In the genomic region with DNA sequence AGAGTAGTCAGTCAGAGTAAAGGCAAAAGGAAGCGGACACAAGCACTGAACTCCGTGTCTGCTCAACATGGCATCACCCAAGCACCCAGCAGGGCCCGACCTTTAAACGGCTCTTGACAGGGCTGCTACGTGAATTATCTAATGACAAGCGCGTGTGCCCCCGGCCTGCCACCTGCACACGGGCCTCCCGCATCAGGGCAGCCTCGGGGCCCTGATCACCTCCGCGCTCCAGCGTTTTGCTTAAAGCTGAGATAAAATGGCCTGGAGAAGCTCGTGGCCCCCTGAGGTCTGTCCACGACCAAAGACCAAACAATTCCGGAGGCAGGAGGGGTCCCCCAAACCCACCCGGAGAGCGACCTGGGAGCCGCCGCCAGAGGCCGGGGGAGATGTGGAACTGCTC, we compare ENCODE assay signal across 8 cellular contexts. TPM values are rescaled to one million over a fixed set of nuclear protein-coding genes. Genes with fewer than 3 reads are reported as not detected.
DNase-seq lines count a peak whose midpoint lies in the region; ATAC-seq and TF ChIP-seq lines count a peak whose summit lies in the region.

No MANE protein-coding gene starts in this region.

- H3K79me2 ChIP-seq in HCT116 (ENCODE audit: insufficient read depth, low read length), result peaks cover 52% of the 10 kb centered on the region
- peaks cover 45% of the 10 kb centered on the region for H3K79me2 ChIP-seq in PC-3 (ENCODE audit: low read length)

- intact Hi-C loops in HCT116 (cut with micrococcal nuclease), result no loop called here
- intact Hi-C loops in PC-3 (cut with micrococcal nuclease), result loop anchor here (1.0 kb wide), 1 partner anchor 112 kb away; the partner anchor contains the start of gene COPS9
- intact Hi-C loops in MCF 10A (cut with micrococcal nuclease), result no loop called here

- peak overlapping the region; percentile 85 for H3K27ac Mint-ChIP-seq in MCF 10A (ENCODE audit: low read depth, unreplicated experiment)

- POLR2A ChIA-PET in HCT116 (lab: Charles Lee) (interaction anchor here (0.8 kb wide), 1 partner anchor 110 kb away, joined by 4 read pairs; no protein-coding TSS in a partner anchor), PC-3 (lab: Charles Lee; ENCODE audit: unreplicated experiment) (interaction anchor here (0.6 kb wide), 3 partner anchors 71 to 1412 kb away, joined by 4 to 12 read pairs (median 6); no protein-coding TSS in a partner anchor), MCF 10A (lab: Yijun Ruan, JAX) (interaction anchor here (0.5 to 1.7 kb wide), 17 partner anchors 10 to 1737 kb away, joined by 3 to 10 read pairs (median 3); partner anchors contain the start of gene HDAC4)

- no peak for TF ChIP-seq RAD21 in HCT116 (IDR thresholded peaks at IDR 0.05; ENCODE audit: low read depth)
- no peak for TF ChIP-seq RAD21 in liver (IDR thresholded peaks at IDR 0.05)

- H3K36me3 ChIP-seq in HCT116 (ENCODE audit: control insufficient read depth in 1 of 2, insufficient read depth in 2 of 2, low read length in 2 of 2) (peaks cover 10 to 17% of the 10 kb centered on the region in 2 experiments; a peak in 3 of 4 replicates), PC-3 (ENCODE audit: low read depth, low read length) (peaks cover 16% of the 10 kb centered on the region), liver (ENCODE audit: control insufficient read depth in 4 of 4, insufficient read depth in 3 of 4, low read depth in 1 of 4, low read length in 3 of 4) (peaks cover 5 to 16% (median 11%) of the 10 kb centered on the region in 4 donors)

- H3F3A ChIP-seq in PC-3 (ENCODE audit: low read length, unreplicated experiment), result no peaks in the 10 kb centered on the region

- H3K36me3 Mint-ChIP-seq in MCF 10A (ENCODE audit: insufficient read depth, unreplicated experiment), result peaks cover 17% of the 10 kb centered on the region

- H2AFZ ChIP-seq in HCT116 (ENCODE audit: low read depth, low read length, poor library complexity, severe bottlenecking), result no peak overlapping the region
- no peak overlapping the region for H2AFZ ChIP-seq in PC-3 (ENCODE audit: low read length)

- ATAC-seq in HCT116, result peak; percentile 30
- ATAC-seq in PC-3, result peak; percentile 23
- peak; percentile 33 for ATAC-seq in stimulated activated naive CD8-positive, alpha-beta T cell treated with anti-CD3 and anti-CD28 coated beads, Interleukin-15, Interleukin-2, amounts not matched to agents 100 U/mL and 50 U/mL, for 24 hours
- no peak for ATAC-seq in HG03342 (IDR thresholded peaks at IDR 0.05; ENCODE audit: unreplicated experiment)

- H3K9ac ChIP-seq in HCT116 (ENCODE audit: low read length), result peak overlapping the region; percentile 88
- H3K9ac ChIP-seq in PC-3 (ENCODE audit: low read length), result peak overlapping the region; percentile 98
- H3K9ac ChIP-seq in liver (ENCODE audit: low read depth in 1 of 2, low read length in 2 of 2), result peak overlapping the region; percentile 83 to 95

- peak overlapping the region; percentile 70 for H3K4me3 Mint-ChIP-seq in MCF 10A (ENCODE audit: unreplicated experiment)

- H3K4me3 ChIP-seq in HCT116 (replicated peaks in 1 of 2; ENCODE audit: low read depth in 1 of 2, low read length in 2 of 2), result peak overlapping the region; percentile 85 to 95
- peak overlapping the region; percentile 81 for H3K4me3 ChIP-seq in PC-3 (ENCODE audit: low read length)
- peak overlapping the region; percentile 63 to 99 (median 96) for H3K4me3 ChIP-seq in liver (ENCODE audit: low read depth in 1 of 3, low read length in 3 of 3)

- CTCF ChIA-PET in HCT116 (lab: Charles Lee), result interaction anchor here (1.2 kb wide), 1 partner anchor 119 kb away, joined by 4 read pairs; no protein-coding TSS in a partner anchor
- CTCF ChIA-PET in PC-3 (lab: Charles Lee), result interaction anchor here (0.6 kb wide), 1 partner anchor 119 kb away, joined by 3 read pairs; no protein-coding TSS in a partner anchor
- CTCF ChIA-PET in MCF 10A (lab: Yijun Ruan, JAX), result interaction anchor here (0.7 to 1.4 kb wide), 2 partner anchors 88 to 119 kb away, joined by 3 to 4 read pairs; no protein-coding TSS in a partner anchor

- WGBS in liver, result under 1% methylated on average over 22 of the region's 22 CpGs

- RAD21 ChIA-PET in HCT116 (lab: Charles Lee; ENCODE audit: low non-redundant PET in 1 of 2, low total read pairs in 2 of 2, uncharacterized antibody in 2 of 2, unreplicated experiment in 2 of 2), result no interaction called here

- no peak for TF ChIP-seq POLR2A in HCT116 (IDR thresholded peaks at IDR 0.05; ENCODE audit: borderline replicate concordance, extremely low read depth, insufficient read depth, insufficient read length)

- H3K4me1 Mint-ChIP-seq in MCF 10A (ENCODE audit: insufficient read depth, unreplicated experiment), result peaks cover 14% of the 10 kb centered on the region

- peak overlapping the region; percentile 48; the same call in 1 of the 2 replicates for H3K27ac ChIP-seq in HCT116 (ENCODE audit: low read depth, low read length)
- H3K27ac ChIP-seq in PC-3 (ENCODE audit: low read length), result no peak overlapping the region
- H3K27ac ChIP-seq in liver (ENCODE audit: low read depth in 1 of 2, low read length in 2 of 2), result no peak overlapping the region

- H4K20me1 ChIP-seq in HCT116 (ENCODE audit: insufficient read depth), result no peaks in the 10 kb centered on the region; the same call in 1 of the 2 replicates
- peaks cover 28% of the 10 kb centered on the region for H4K20me1 ChIP-seq in PC-3 (ENCODE audit: low read length)

- peaks cover 9% of the 10 kb centered on the region for H3K27me3 Mint-ChIP-seq in MCF 10A (ENCODE audit: insufficient read depth, unreplicated experiment)

- H3K9me3 Mint-ChIP-seq in MCF 10A (ENCODE audit: unreplicated experiment), result no peaks in the 10 kb centered on the region

- H3K4me2 ChIP-seq in HCT116 (ENCODE audit: low read length) (peak overlapping the region; percentile 73), PC-3 (ENCODE audit: low read length) (peak overlapping the region; percentile 83)

- DNase-seq in ELF-1 (ENCODE audit: low read depth, low spot score) (peak; percentile 19), HCT116 (ENCODE audit: low read depth, low spot score) (no peak), PC-3 (no peak), MCF 10A (ENCODE audit: unreplicated experiment) (peak; percentile 5), NCI-H2196 treated with DMSO at 0.1 percent for 48 hours (lab: John Stamatoyannopoulos, UW; ENCODE audit: unreplicated experiment) (no peak)
- DNase-seq in stimulated activated naive CD8-positive, alpha-beta T cell treated with anti-CD3 and anti-CD28 coated beads, Interleukin-15, Interleukin-2, amounts not matched to agents 100 U/mL and 50 U/mL, for 24 hours, result peak; percentile 32

- H3K9me3 ChIP-seq in HCT116 (ENCODE audit: control insufficient read depth in 1 of 2, insufficient read depth in 1 of 2, low read depth in 1 of 2, low read length in 2 of 2) (no peaks in the 10 kb centered on the region), PC-3 (ENCODE audit: low read length) (no peaks in the 10 kb centered on the region), liver (ENCODE audit: control insufficient read depth in 4 of 4, low read length in 3 of 4) (no peaks in the 10 kb centered on the region)

- no peaks in the 10 kb centered on the region for H3K9me2 ChIP-seq in HCT116 (ENCODE audit: insufficient read depth)
- H3K9me2 ChIP-seq in PC-3 (replicated peaks; ENCODE audit: low read length), result no peaks in the 10 kb centered on the region

- TF ChIP-seq CTCF in HCT116 (IDR thresholded peaks at IDR 0.05 in 2 of 3, conservative IDR thresholded peaks at IDR 0.05 in 1 of 3; ENCODE audit: borderline replicate concordance in 1 of 3, insufficient read depth in 1 of 3, low read depth in 2 of 3, low read length in 2 of 3), result no peak
- no peak for TF ChIP-seq CTCF in PC-3 (conservative IDR thresholded peaks at IDR 0.05; ENCODE audit: low read depth, low read length)
- TF ChIP-seq CTCF in MCF 10A (IDR thresholded peaks at IDR 0.05; ENCODE audit: unreplicated experiment), result no peak
- no peak for TF ChIP-seq CTCF in liver (IDR thresholded peaks at IDR 0.05; ENCODE audit: low read depth, low read length, missing input control)

- H3K4me1 ChIP-seq in HCT116 (ENCODE audit: control insufficient read depth in 1 of 2, insufficient read depth in 2 of 2, low read length in 2 of 2) (peaks cover 11 to 14% of the 10 kb centered on the region in 2 experiments), PC-3 (ENCODE audit: insufficient read depth, low read length) (peaks cover 17% of the 10 kb centered on the region; the same call in 1 of the 2 replicates), liver (ENCODE audit: control insufficient read depth in 4 of 4, insufficient read depth in 4 of 4, low read length in 3 of 4) (peaks cover 0 to 26% (median 21%) of the 10 kb centered on the region in 4 donors)

- BruUV-seq in HCT116 (replicated peaks; lab: Mats Ljungman, UMichigan), result no TSS peak
- BruUV-seq in PC-3 (replicated peaks; lab: Mats Ljungman, UMichigan), result no TSS peak
- BruUV-seq in MCF 10A (replicated peaks; lab: Mats Ljungman, UMichigan), result TSS peak; percentile 50

- H3K27me3 ChIP-seq in HCT116 (ENCODE audit: insufficient read depth, low read length), result no peaks in the 10 kb centered on the region
- H3K27me3 ChIP-seq in PC-3 (ENCODE audit: low read length), result no peaks in the 10 kb centered on the region
- no peaks in the 10 kb centered on the region for H3K27me3 ChIP-seq in liver (ENCODE audit: control insufficient read depth in 4 of 4, insufficient read depth in 4 of 4, low read length in 3 of 4)

TF ChIP-seq in HCT116, 20 proteins besides CTCF, POLR2A, EP300 and RAD21 (continues in another document):
- TF ChIP-seq MAX (IDR thresholded peaks at IDR 0.05), result peak; percentile 12; the same call in 1 of the 2 replicates
- no peak for TF ChIP-seq POLR2AphosphoS5 (IDR thresholded peaks at IDR 0.05; ENCODE audit: low read depth, low read length)

TF ChIP-seq in liver, 16 proteins besides CTCF, POLR2A, EP300 and RAD21:
- TF ChIP-seq ATF3 (IDR thresholded peaks at IDR 0.05), result no peak
- TF ChIP-seq HNF4A (conservative IDR thresholded peaks at IDR 0.05), result no peak
- TF ChIP-seq TAF1 (conservative IDR thresholded peaks at IDR 0.05), result no peak
- no peak for TF ChIP-seq EGR1 (IDR thresholded peaks at IDR 0.05; ENCODE audit: low read depth in 2 of 2)

RNA-seq across cellular contexts. Expression of gene NDUFA10, which starts 0.4 kb away (rescaled TPM):
- total RNA-seq in HCT116 (2021; ENCODE audit: unreplicated experiment) (155 TPM), PC-3 (2014; rRNA removed) (148 and 251 TPM in 2 replicates), MCF 10A (2022) (140 and 151 TPM in 2 replicates), liver (10 to 100 TPM; 43.6 to 72.7 TPM)
- polyA plus RNA-seq in HCT116 (2012), result 154 and 175 TPM in 2 replicates
- polyA plus RNA-seq in liver, result 10 to 100 TPM; 61.3 to 93.0 TPM

RNA-seq across cellular contexts. Expression of gene OR6B2, which starts 5.5 kb away (rescaled TPM):
- total RNA-seq in HCT116 (2021; ENCODE audit: unreplicated experiment), result not detected
- polyA plus RNA-seq in HCT116 (2012), result not detected in 2 replicates
- total RNA-seq in PC-3 (2014; rRNA removed), result not detected in 2 replicates
- total RNA-seq in MCF 10A (2022), result not detected in 2 replicates
- total RNA-seq in liver, result not detected
- not detected for polyA plus RNA-seq in liver

RNA-seq across cellular contexts. Expression of gene OR6B3, which starts 28.6 kb away (rescaled TPM):
- not detected for total RNA-seq in HCT116 (2021; ENCODE audit: unreplicated experiment)
- not detected in 2 replicates for polyA plus RNA-seq in HCT116 (2012)
- total RNA-seq in PC-3 (2014; rRNA removed), result not detected in 2 replicates
- not detected in 2 replicates for total RNA-seq in MCF 10A (2022)
- not detected for total RNA-seq in liver
- not detected for polyA plus RNA-seq in liver

Comparison
In these comparisons a context has a peak if more than half of its experiments do, and no peak if none do; other contexts are left out.
1. DNase-seq: peak in ELF-1 (single experiment), MCF 10A (single experiment) and stimulated activated naive CD8-positive, alpha-beta T cell treated with anti-CD3 and anti-CD28 coated beads, Interleukin-15, Interleukin-2, amounts not matched to agents 100 U/mL and 50 U/mL, for 24 hours (single experiment); none in HCT116 (single experiment), PC-3 (single experiment) and NCI-H2196 treated with DMSO at 0.1 percent for 48 hours (single experiment).
2. Peak in every context shown above with its lines, with median percentiles within 50 percentile points of each other: H3K4me3 ChIP-seq and H3K9ac ChIP-seq.